Comparison of ENCODE assay signal across 9 cellular contexts in the genomic region with DNA sequence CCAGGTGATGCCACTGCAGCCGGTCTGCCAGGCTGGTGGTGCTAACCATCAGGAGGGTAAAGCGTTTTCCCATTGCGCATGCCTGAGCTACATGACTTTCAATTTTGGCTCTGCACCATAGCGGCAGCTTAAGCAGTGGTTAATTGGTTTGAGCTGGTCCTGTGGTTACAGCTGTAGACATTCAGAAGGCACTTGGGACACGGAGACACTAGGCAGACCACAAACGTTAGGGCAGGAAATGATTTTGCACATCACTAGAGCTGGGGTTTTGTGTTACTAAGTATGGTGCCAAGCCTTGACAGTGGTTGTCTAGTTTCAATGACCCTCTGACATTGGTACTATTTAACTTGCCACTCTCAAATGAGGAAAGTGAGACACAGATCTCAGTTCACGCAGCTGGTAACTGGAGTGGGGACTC. TPM values are rescaled to one million over a fixed set of nuclear protein-coding genes. Genes with fewer than 3 reads are reported as not detected.
A peak's percentile ranks its signal among the peaks of the same experiment; 100 is the strongest.
DNase-seq lines count a peak whose midpoint lies in the region; ATAC-seq and FAIRE-seq lines count a peak whose summit lies in the region.
"Had no signal": no experiment of that assay in that cellular context is flagged by ENCODE, and none has a peak within 500 bp of the region (broad histone marks: within the 10 kb centered on the region; RNA-seq: fewer than 3 reads in every experiment).

No MANE protein-coding gene starts in this region.

- H3K36me3 ChIP-seq in aorta (ENCODE audit: control insufficient read depth in 1 of 2, insufficient read depth in 2 of 2, low read length in 1 of 2): no peaks in the 10 kb centered on the region

- no peaks in the 10 kb centered on the region for H3K27me3 ChIP-seq in aorta (ENCODE audit: control insufficient read depth in 1 of 2, insufficient read depth in 2 of 2, low read length in 1 of 2)

- peak; percentile 99 for ATAC-seq in GM18907 (IDR thresholded peaks at IDR 0.05; ENCODE audit: unreplicated experiment)
- peak; percentile 91 for ATAC-seq in HG03025 (IDR thresholded peaks at IDR 0.05; ENCODE audit: low FRiP score, unreplicated experiment)
- ATAC-seq in aorta (ENCODE audit: low FRiP score): no peak

- H3K9me3 Mint-ChIP-seq in activated naive CD4-positive, alpha-beta T cell treated with anti-CD3 and anti-CD28 coated beads, Interleukin-2, amount 50 U/mL, for 24 hours: no peaks in the 10 kb centered on the region
- H3K9me3 Mint-ChIP-seq: neural crest cell had no signal

- H3K4me1 Mint-ChIP-seq in activated naive CD4-positive, alpha-beta T cell treated with anti-CD3 and anti-CD28 coated beads, Interleukin-2, amount 50 U/mL, for 24 hours: peaks cover 12% of the 10 kb centered on the region
- H3K4me1 Mint-ChIP-seq: neural crest cell had no signal

- H3K4me3 ChIP-seq in aorta (ENCODE audit: low read length in 2 of 2): no peak overlapping the region

- WGBS in aorta, 2 donors: 83% methylated on average over 7 of the region's 7 CpGs

- peak overlapping the region; percentile 33 for H3K4me3 Mint-ChIP-seq in activated naive CD4-positive, alpha-beta T cell treated with anti-CD3 and anti-CD28 coated beads, Interleukin-2, amount 50 U/mL, for 24 hours
- H3K4me3 Mint-ChIP-seq: neural crest cell had no signal

- no peaks in the 10 kb centered on the region for H3K27me3 Mint-ChIP-seq in activated naive CD4-positive, alpha-beta T cell treated with anti-CD3 and anti-CD28 coated beads, Interleukin-2, amount 50 U/mL, for 24 hours

- H3K27ac Mint-ChIP-seq in activated naive CD4-positive, alpha-beta T cell treated with anti-CD3 and anti-CD28 coated beads, Interleukin-2, amount 50 U/mL, for 24 hours: peak overlapping the region; percentile 68

- no peaks in the 10 kb centered on the region for H3K36me3 Mint-ChIP-seq in activated naive CD4-positive, alpha-beta T cell treated with anti-CD3 and anti-CD28 coated beads, Interleukin-2, amount 50 U/mL, for 24 hours

- no peak overlapping the region for H3K27ac ChIP-seq in aorta (ENCODE audit: low read depth in 1 of 2, low read length in 2 of 2)

- no peaks in the 10 kb centered on the region for H3K9me3 ChIP-seq in aorta (ENCODE audit: control insufficient read depth, low read length)

- peak; percentile 90 for FAIRE-seq in RCC 7860 (lab: Jason Lieb, UNC)

- intact Hi-C loops in aorta (cut with DNase I): no loop called here

- no peaks in the 10 kb centered on the region for H3K4me1 ChIP-seq in aorta (ENCODE audit: control insufficient read depth in 1 of 2, insufficient read depth in 2 of 2, low read length in 2 of 2)

- DNase-seq in RCC 7860 (ENCODE audit: low spot score) (peak; percentile 81), LoVo (ENCODE audit: low spot score) (no peak), aorta (no peak), Ammon's horn (ENCODE audit: low spot score) (no peak)
- DNase-seq in stimulated activated naive CD4-positive, alpha-beta T cell (lab: John Stamatoyannopoulos, UW): peak in 4 of 6 experiments; percentile 2 to 53 (median 36)

RNA-seq across cellular contexts. Expression of a gene that starts 28.9 kb away (rescaled TPM):
- total RNA-seq in aorta: 10 to 100 TPM; 25.0 to 26.4 TPM
- polyA plus RNA-seq in aorta: 10 to 100 TPM; 12.8 to 15.9 TPM

Comparison
In these comparisons a context has a peak if more than half of its experiments do, and no peak if none do; other contexts are left out.
1. DNase-seq: peak in RCC 7860 (single experiment) and stimulated activated naive CD4-positive, alpha-beta T cell (4 of 6); none in LoVo (single experiment), aorta (0 of 2) and Ammon's horn (single experiment).